Comparison of ENCODE assay signal across 8 cellular contexts in the genomic region with DNA sequence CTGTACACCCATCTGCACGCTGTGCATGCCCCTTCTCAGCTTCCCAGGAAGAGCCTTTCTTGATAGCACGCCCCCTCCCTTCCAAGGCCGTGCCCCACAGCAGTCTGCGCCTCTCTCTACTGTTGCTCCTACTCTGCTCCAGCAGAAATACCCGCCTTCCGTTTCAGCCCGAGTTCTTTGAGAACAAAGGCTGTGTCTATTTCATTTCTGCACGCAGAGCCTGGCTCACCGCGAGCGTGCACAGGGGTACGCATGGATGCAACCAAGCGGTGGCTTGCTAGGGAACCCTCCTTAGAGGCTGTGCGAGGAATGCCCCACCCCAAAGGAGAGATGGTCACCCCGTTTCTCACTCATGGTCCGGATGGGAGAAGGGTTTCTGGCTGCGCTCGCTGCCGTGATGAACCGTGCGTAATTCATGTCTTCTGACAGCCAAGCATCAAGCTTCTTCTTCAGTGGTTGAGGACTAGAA. TPM values are rescaled to one million over a fixed set of nuclear protein-coding genes. Genes with fewer than 3 reads are reported as not detected.
DNase-seq lines count a peak whose midpoint lies in the region; ATAC-seq and TF ChIP-seq lines count a peak whose summit lies in the region.

No MANE protein-coding gene starts in this region.

- peak overlapping the region; percentile 56 for H3K27ac Mint-ChIP-seq in Calu3 (ENCODE audit: unreplicated experiment)

- peaks cover 25% of the 10 kb centered on the region for H3K36me3 Mint-ChIP-seq in Calu3 (ENCODE audit: insufficient read depth, unreplicated experiment)

- no TSS peak for BruUV-seq in Calu3 (replicated peaks; lab: Mats Ljungman, UMichigan)

- intact Hi-C loops in Calu3 (cut with micrococcal nuclease; ENCODE audit: unreplicated experiment): no loop called here

- no peak for TF ChIP-seq CTCF in Calu3 (IDR thresholded peaks at IDR 0.05; ENCODE audit: unreplicated experiment)
- peak; percentile 4 for TF ChIP-seq CTCF in HFF-Myc (IDR thresholded peaks at IDR 0.05; ENCODE audit: low read depth, low read length, missing control alignments)
- TF ChIP-seq CTCF in cardiac fibroblast (IDR thresholded peaks at IDR 0.05; ENCODE audit: low read depth, low read length): no peak
- no peak for TF ChIP-seq CTCF in kidney epithelial cell (IDR thresholded peaks at IDR 0.05; ENCODE audit: insufficient read depth, low read length, poor library complexity, severe bottlenecking)

- peaks cover 10% of the 10 kb centered on the region for H3K4me1 Mint-ChIP-seq in Calu3 (ENCODE audit: low read depth, unreplicated experiment)

- H3K27ac ChIP-seq in effector memory CD4-positive, alpha-beta T cell (ENCODE audit: insufficient read depth, low read length, poor library complexity, severe bottlenecking): no peak overlapping the region

- H3K9me3 ChIP-seq in effector memory CD4-positive, alpha-beta T cell (ENCODE audit: control insufficient read depth, low read length): no peaks in the 10 kb centered on the region

- H3K27me3 ChIP-seq in kidney epithelial cell (ENCODE audit: control insufficient read depth, insufficient read depth, low read length): no peaks in the 10 kb centered on the region
- H3K27me3 ChIP-seq in effector memory CD4-positive, alpha-beta T cell (replicated peaks; ENCODE audit: control insufficient read depth, insufficient read depth, low read length, poor library complexity, severe bottlenecking): peaks cover 9% of the 10 kb centered on the region

- no peak for ATAC-seq in stimulated activated naive CD8-positive, alpha-beta T cell treated with anti-CD3 and anti-CD28 coated beads, Interleukin-15, Interleukin-2, amounts not matched to agents 100 U/mL and 50 U/mL, for 24 hours
- no peak for ATAC-seq in HG03280 (IDR thresholded peaks at IDR 0.05; ENCODE audit: unreplicated experiment)

- H3K36me3 ChIP-seq in kidney epithelial cell (ENCODE audit: control insufficient read depth, insufficient read depth, low read length): peaks cover 1% of the 10 kb centered on the region
- no peaks in the 10 kb centered on the region for H3K36me3 ChIP-seq in effector memory CD4-positive, alpha-beta T cell (ENCODE audit: control insufficient read depth, insufficient read depth, low read length)

- peak; percentile 21 for DNase-seq in Calu3
- DNase-seq in HFF-Myc (ENCODE audit: extremely low read depth, low read depth): no peak
- peak; percentile 20 to 47 for DNase-seq in NCI-H524 (lab: John Stamatoyannopoulos, UW)
- peak; percentile 39 to 52 for DNase-seq in cardiac fibroblast (ENCODE audit: low read depth in 2 of 2)
- DNase-seq in kidney epithelial cell (ENCODE audit: low read depth): no peak
- DNase-seq in stimulated activated naive CD8-positive, alpha-beta T cell treated with anti-CD3 and anti-CD28 coated beads, Interleukin-15, Interleukin-2, amounts not matched to agents 100 U/mL and 50 U/mL, for 24 hours: peak; percentile 5
- DNase-seq in effector memory CD4-positive, alpha-beta T cell: no peak

- peak overlapping the region; percentile 87 for H3K4me3 ChIP-seq in HFF-Myc (replicated peaks; ENCODE audit: low read depth, low read length)
- peak overlapping the region; percentile 62 to 68 for H3K4me3 ChIP-seq in cardiac fibroblast (replicated peaks in 1 of 2; ENCODE audit: low read depth in 2 of 2, low read length in 2 of 2)
- H3K4me3 ChIP-seq in kidney epithelial cell (ENCODE audit: low read depth, low read length): peak overlapping the region; percentile 44
- H3K4me3 ChIP-seq in effector memory CD4-positive, alpha-beta T cell (ENCODE audit: insufficient read depth, low read depth, low read length, poor library complexity, severe bottlenecking): no peak overlapping the region

- H3K4me1 ChIP-seq in effector memory CD4-positive, alpha-beta T cell (ENCODE audit: control insufficient read depth, insufficient read depth, low read length, poor library complexity, severe bottlenecking): no peaks in the 10 kb centered on the region

- H3K9me3 Mint-ChIP-seq in Calu3 (ENCODE audit: low read depth, unreplicated experiment): no peaks in the 10 kb centered on the region

- no peaks in the 10 kb centered on the region for H3K27me3 Mint-ChIP-seq in Calu3 (ENCODE audit: unreplicated experiment)

- H3K4me3 Mint-ChIP-seq in Calu3 (ENCODE audit: low read depth, unreplicated experiment): peak overlapping the region; percentile 90

- CTCF ChIA-PET in Calu3 (lab: Charles Lee): no interaction called here

RNA-seq across cellular contexts. Expression of gene AADAT, which starts 0.4 kb away (rescaled TPM):
- total RNA-seq in Calu3 (2022) (7.6 and 13.8 TPM in 2 replicates), kidney epithelial cell (12.5 and 13.7 TPM in 2 replicates)

Comparison
In these comparisons a context has a peak if more than half of its experiments do, and no peak if none do; other contexts are left out.
1. DNase-seq: peak in Calu3 (single experiment), NCI-H524 (2 of 2), cardiac fibroblast (2 of 2) and stimulated activated naive CD8-positive, alpha-beta T cell treated with anti-CD3 and anti-CD28 coated beads, Interleukin-15, Interleukin-2, amounts not matched to agents 100 U/mL and 50 U/mL, for 24 hours (single experiment); none in HFF-Myc (single experiment), kidney epithelial cell (single experiment) and effector memory CD4-positive, alpha-beta T cell (0 of 3).